Comparison of ENCODE assay signal across 24 cellular contexts in the genomic region with DNA sequence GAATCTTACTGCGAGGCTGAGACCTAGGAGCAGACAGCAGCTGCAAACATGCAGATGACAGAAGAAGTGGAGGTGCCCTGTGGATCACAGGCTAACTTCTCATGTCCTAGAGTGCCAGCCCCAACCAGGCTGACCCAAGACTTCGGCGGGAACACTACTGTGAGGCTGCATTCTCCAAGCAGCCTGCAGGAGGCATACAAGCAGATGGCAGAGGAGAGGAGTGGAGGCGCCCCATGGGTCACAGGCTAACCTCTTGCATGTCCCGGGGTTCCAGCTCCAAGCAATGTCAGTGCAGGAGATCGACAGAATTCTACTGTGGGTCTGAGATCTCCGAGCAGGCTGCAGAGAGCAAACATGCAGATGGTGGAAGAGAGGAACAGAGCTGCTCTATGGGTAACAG.
DNase-seq lines count a peak whose midpoint lies in the region; ATAC-seq and TF ChIP-seq lines count a peak whose summit lies in the region.
"Had no signal": no experiment of that assay in that cellular context is flagged by ENCODE, and none has a peak within 500 bp of the region (broad histone marks: within the 10 kb centered on the region; RNA-seq: fewer than 3 reads in every experiment).

No MANE protein-coding gene starts in this region.

- TF ChIP-seq CTCF in GM12872 (IDR thresholded peaks at IDR 0.05; ENCODE audit: insufficient read depth, low read depth, low read length) (peak; percentile 21; the same call in 1 of the 3 replicates), HFFc6 (IDR thresholded peaks at IDR 0.05) (peak; percentile 25; the same call in 1 of the 2 replicates), choroid plexus epithelial cell (conservative IDR thresholded peaks at IDR 0.05; ENCODE audit: low read depth, low read length) (peak; percentile 26)

- no peak overlapping the region for H3K9ac ChIP-seq in mesendoderm (ENCODE audit: low read length)

- H3K36me3 ChIP-seq in mesendoderm (ENCODE audit: control insufficient read depth, insufficient read depth, low read length) = no peaks in the 10 kb centered on the region
- H3K36me3 ChIP-seq: breast epithelium, heart right ventricle, thoracic aorta had no signal

- H3K27ac Mint-ChIP-seq in HFFc6 = no peak overlapping the region
- H3K27ac Mint-ChIP-seq: activated CD8-positive, alpha-beta T cell treated with anti-CD3 and anti-CD28 coated beads, Interleukin-2, amount 10 ng/mL, durations not matched to agents 7 days and 5 days; CD8-positive, alpha-beta memory T cell; dendritic cell treated with granulocyte-macrophage colony-stimulating factor and Interleukin-4, amounts not matched to agents 40 ng/mL and 50 ng/mL, for 4 days had no signal

- no peak overlapping the region for H3K4me3 Mint-ChIP-seq in HFFc6
- H3K4me3 Mint-ChIP-seq: activated CD8-positive, alpha-beta T cell treated with anti-CD3 and anti-CD28 coated beads, Interleukin-2, amount 10 ng/mL, durations not matched to agents 7 days and 5 days; CD8-positive, alpha-beta memory T cell; dendritic cell treated with granulocyte-macrophage colony-stimulating factor and Interleukin-4, amounts not matched to agents 40 ng/mL and 50 ng/mL, for 4 days had no signal

- no peaks in the 10 kb centered on the region for H3K79me2 ChIP-seq in mesendoderm (ENCODE audit: control insufficient read depth, insufficient read depth, low read length)

- no peak overlapping the region for H3K56ac ChIP-seq in mesendoderm (ENCODE audit: low read length)

- no CpG with 5 or more reads among the region's 7 CpGs for WGBS in mesendoderm (ENCODE audit: extremely low coverage, insufficient coverage, low lambda C conversion rate)

- no peaks in the 10 kb centered on the region for H3K4me1 ChIP-seq in mesendoderm (ENCODE audit: control insufficient read depth, low read depth, low read length)
- H3K4me1 ChIP-seq: breast epithelium, heart right ventricle had no signal

- no peak overlapping the region for H2BK5ac ChIP-seq in mesendoderm (ENCODE audit: low read length)

- H3K23ac ChIP-seq in mesendoderm (ENCODE audit: low read length) = no peak overlapping the region

- peaks cover 7% of the 10 kb centered on the region for H3K27me3 Mint-ChIP-seq in HFFc6 (ENCODE audit: insufficient read depth)
- H3K27me3 Mint-ChIP-seq: dendritic cell treated with granulocyte-macrophage colony-stimulating factor and Interleukin-4, amounts not matched to agents 40 ng/mL and 50 ng/mL, for 4 days had no signal

- no peak overlapping the region for H4K8ac ChIP-seq in mesendoderm (ENCODE audit: low read depth, low read length)

- no peak overlapping the region for H3K18ac ChIP-seq in mesendoderm (ENCODE audit: low read length)

- intact Hi-C loops in sciatic nerve (cut with DNase I) = no loop called here

- in situ Hi-C loops in ACHN (cut with HindIII; ENCODE audit: low pct_ligation_motif_present, low pct_unique_long_range_greater_than_20kb, low sequenced_read_pairs) = loop anchor here (25.0 kb wide), 1 partner anchor 472 kb away; a partner anchor contains a TSS

- H4K5ac ChIP-seq in mesendoderm (ENCODE audit: low read length) = no peak overlapping the region

- no peak overlapping the region for H2BK120ac ChIP-seq in mesendoderm (ENCODE audit: low read depth, low read length)

- H3K79me1 ChIP-seq in mesendoderm (ENCODE audit: low read length) = no peaks in the 10 kb centered on the region

- H3K27me3 ChIP-seq in mesendoderm (ENCODE audit: insufficient read depth, low read length, poor library complexity) = no peaks in the 10 kb centered on the region

- H3K27ac ChIP-seq in mesendoderm (ENCODE audit: low read depth, low read length) = no peak overlapping the region
- H3K27ac ChIP-seq: breast epithelium, heart right ventricle, thoracic aorta had no signal

- no peaks in the 10 kb centered on the region for H3K9me3 Mint-ChIP-seq in HFFc6
- H3K9me3 Mint-ChIP-seq: dendritic cell treated with granulocyte-macrophage colony-stimulating factor and Interleukin-4, amounts not matched to agents 40 ng/mL and 50 ng/mL, for 4 days had no signal

- H3K4me1 Mint-ChIP-seq in HFFc6 (ENCODE audit: low read depth) = no peaks in the 10 kb centered on the region
- H3K4me1 Mint-ChIP-seq: CD8-positive, alpha-beta memory T cell had no signal

- no peak overlapping the region for H3K4me2 ChIP-seq in mesendoderm (ENCODE audit: low read length)
- H3K4me2 ChIP-seq: smooth muscle cell had no signal

- DNase-seq in HFFc6 (no peak), choroid plexus epithelial cell (ENCODE audit: low read depth) (no peak), mesendoderm (peak; percentile 28), ACHN (no peak), sciatic nerve (ENCODE audit: low spot score) (no peak)
- DNase-seq: activated CD8-positive, alpha-beta T cell treated with anti-CD3 and anti-CD28 coated beads, Interleukin-2, amount 10 ng/mL, durations not matched to agents 7 days and 5 days; activated gamma-delta T cell treated with Interleukin-2 at 50 U/mL for 16 hours; activated T-cell treated with anti-CD3 and anti-CD28 coated beads, Interleukin-2, amount 50 U/mL, for 1 hour; CD8-positive, alpha-beta memory T cell; DMS79; heart right ventricle; IMR-90; NCI-H146; NCI-H526 treated with DMSO at 0.1 percent for 48 hours; stimulated activated CD4-positive, alpha-beta T cell treated with anti-CD3 and anti-CD28 coated beads, Interleukin-2, amount 100 ng/mL, for 48 hours; stimulated activated naive CD4-positive, alpha-beta T cell had no signal

- H2AK5ac ChIP-seq in mesendoderm (ENCODE audit: low read length) = no peak overlapping the region

- ATAC-seq in GM18909 (IDR thresholded peaks at IDR 0.05; ENCODE audit: poor library complexity, unreplicated experiment) = no peak
- ATAC-seq in sciatic nerve = no peak
- ATAC-seq: activated CD4-positive, CD25-positive, alpha-beta regulatory T cell treated with anti-CD3 and anti-CD28 coated beads, Interleukin-2, amount 50 U/mL, for 24 hours; activated CD8-positive, alpha-beta T cell treated with anti-CD3 and anti-CD28 coated beads, Interleukin-2, amount 10 ng/mL, durations not matched to agents 7 days and 5 days; heart right ventricle had no signal

- no peaks in the 10 kb centered on the region for H3K36me3 Mint-ChIP-seq in HFFc6 (ENCODE audit: low read depth)

- H3K4me3 ChIP-seq in choroid plexus epithelial cell (ENCODE audit: low read depth, low read length) (no peak overlapping the region), mesendoderm (ENCODE audit: low read length) (no peak overlapping the region)
- H3K4me3 ChIP-seq: breast epithelium, heart right ventricle, lung, smooth muscle cell, thoracic aorta had no signal

- H3K4ac ChIP-seq in mesendoderm (ENCODE audit: low read depth, low read length) = no peak overlapping the region

- H2BK15ac ChIP-seq in mesendoderm (replicated peaks; ENCODE audit: low read depth) = no peak overlapping the region
